ENCODE assay signal across 8 cellular contexts in genomic region chr19:49870309-49870901, GRCh38. TPM values are rescaled to one million over a fixed set of nuclear protein-coding genes. Genes with fewer than 3 reads are reported as not detected.
DNase-seq lines count a peak whose midpoint lies in the region; ATAC-seq and TF ChIP-seq lines count a peak whose summit lies in the region.

No MANE protein-coding gene starts in this region.

- H3K27me3 ChIP-seq in HUES64 (ENCODE audit: insufficient read depth, low read length) = no peaks in the 10 kb centered on the region
- no peaks in the 10 kb centered on the region for H3K27me3 ChIP-seq in mononuclear cell (ENCODE audit: insufficient read depth, low read length)

- TF ChIP-seq CTCF in 22Rv1 (IDR thresholded peaks at IDR 0.05) (no peak), choroid plexus epithelial cell (conservative IDR thresholded peaks at IDR 0.05; ENCODE audit: low read depth, low read length) (no peak)

- ATAC-seq in HG03521 (IDR thresholded peaks at IDR 0.05; ENCODE audit: unreplicated experiment) = no peak
- ATAC-seq in GM19395 (IDR thresholded peaks at IDR 0.05; ENCODE audit: unreplicated experiment) = no peak
- no peak for ATAC-seq in HG03342 (IDR thresholded peaks at IDR 0.05; ENCODE audit: unreplicated experiment)
- no peak for ATAC-seq in HG03442 (IDR thresholded peaks at IDR 0.05; ENCODE audit: unreplicated experiment)

- peak overlapping the region; percentile 58 for H3K4me3 ChIP-seq in HUES64 (ENCODE audit: low read length)
- peak overlapping the region; percentile 60 for H3K4me3 ChIP-seq in choroid plexus epithelial cell (ENCODE audit: low read depth, low read length)
- H3K4me3 ChIP-seq in mononuclear cell (ENCODE audit: low read length) = peak overlapping the region; percentile 53

- peak overlapping the region; percentile 64 for H3K9ac ChIP-seq in HUES64 (ENCODE audit: low read depth, low read length)

- no peaks in the 10 kb centered on the region for H3K9me3 ChIP-seq in HUES64 (ENCODE audit: insufficient read depth, low read depth, low read length)
- no peaks in the 10 kb centered on the region for H3K9me3 ChIP-seq in mononuclear cell (ENCODE audit: low read depth, low read length)

- 89% methylated on average over 15 of the region's 15 CpGs for WGBS in HUES64

- no peak for DNase-seq in choroid plexus epithelial cell (ENCODE audit: low read depth)

- peaks cover 8% of the 10 kb centered on the region; the same call in 1 of the 2 replicates for H3K4me1 ChIP-seq in HUES64 (ENCODE audit: insufficient read depth, low read length)
- H3K4me1 ChIP-seq in mononuclear cell (ENCODE audit: insufficient read depth, low read length) = peaks cover 48% of the 10 kb centered on the region

- H3K36me3 ChIP-seq in HUES64 (ENCODE audit: insufficient read depth, low read length) = peaks cover 4% of the 10 kb centered on the region; the same call in 1 of the 2 replicates

- H3K27ac ChIP-seq in 22Rv1 = peak overlapping the region; percentile 93
- H3K27ac ChIP-seq in HUES64 (ENCODE audit: low read depth, low read length) = peak overlapping the region; percentile 73; the same call in 1 of the 2 replicates

RNA-seq across cellular contexts. Expression of gene PNKP, which starts 3.0 kb away (rescaled TPM):
- polyA plus RNA-seq in HUES64 (2013, experiment 1 of 2) = 54.9 TPM
- 50.5 TPM for polyA plus RNA-seq in HUES64 (2013, experiment 2 of 2)
- total RNA-seq in mononuclear cell = 28.4 TPM

RNA-seq across cellular contexts. Expression of gene AKT1S1, which starts 6.8 kb away (rescaled TPM):
- 41.6 TPM for polyA plus RNA-seq in HUES64 (2013, experiment 1 of 2)
- polyA plus RNA-seq in HUES64 (2013, experiment 2 of 2) = 37.1 TPM
- 3.0 TPM for total RNA-seq in mononuclear cell

RNA-seq across cellular contexts. Expression of gene TBC1D17, which starts 7.1 kb away (rescaled TPM):
- 30.9 TPM for polyA plus RNA-seq in HUES64 (2013, experiment 1 of 2)
- polyA plus RNA-seq in HUES64 (2013, experiment 2 of 2) = 30.7 TPM
- 6.1 TPM for total RNA-seq in mononuclear cell

RNA-seq across cellular contexts. Expression of gene PTOV1, which starts 19.4 kb away (rescaled TPM):
- 193 TPM for polyA plus RNA-seq in HUES64 (2013, experiment 1 of 2)
- polyA plus RNA-seq in HUES64 (2013, experiment 2 of 2) = 199 TPM
- 26.1 TPM for total RNA-seq in mononuclear cell

RNA-seq across cellular contexts. Expression of gene IL4I1, which starts 26.3 kb away (rescaled TPM):
- 0.60 TPM for polyA plus RNA-seq in HUES64 (2013, experiment 1 of 2)
- 0.25 TPM for polyA plus RNA-seq in HUES64 (2013, experiment 2 of 2)
- total RNA-seq in mononuclear cell = 2.0 TPM
